ENCODE assay signal across 1 cellular context in the genomic region with DNA sequence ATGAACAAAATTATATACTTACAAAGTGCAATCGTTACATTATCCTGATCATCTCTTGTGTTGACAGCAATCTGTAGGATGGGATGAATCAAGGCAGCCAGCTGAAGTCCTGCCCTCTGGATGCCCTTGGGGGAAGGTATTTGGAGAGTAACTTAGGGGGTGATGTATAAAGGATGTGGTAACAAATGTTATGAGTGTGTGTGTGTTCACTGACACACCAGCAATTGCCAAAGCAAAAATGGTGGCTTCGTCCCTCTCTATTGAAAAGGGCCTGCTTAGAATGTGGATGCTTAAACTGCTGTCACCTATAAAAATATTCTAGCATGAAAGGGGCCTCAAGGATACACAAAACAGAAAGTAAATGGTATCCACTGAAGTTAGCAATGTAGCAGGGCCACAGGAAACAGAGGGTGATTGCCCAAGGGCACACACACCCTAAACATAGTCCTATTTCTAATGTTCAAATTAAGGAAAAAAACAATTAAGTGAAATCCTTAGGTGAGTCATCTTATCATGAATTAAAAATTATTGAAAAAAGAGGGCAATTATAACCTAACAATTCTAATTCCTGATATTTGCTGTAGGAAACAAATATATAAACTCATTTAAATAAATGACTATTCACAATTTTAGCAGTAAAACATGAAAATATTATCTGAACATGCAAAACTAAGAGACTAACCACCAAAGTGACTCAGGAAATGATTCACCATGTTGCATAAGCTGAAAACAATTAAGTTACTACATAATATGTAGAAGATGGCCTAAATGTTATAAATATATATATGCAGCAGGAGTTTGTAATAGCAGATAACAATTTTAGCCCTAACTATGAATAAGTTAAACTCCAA.
TF ChIP-seq lines count a peak whose summit lies in the region.

No MANE protein-coding gene starts in this region.

TF ChIP-seq in SK-N-SH treated with all-trans-retinoic acid at 6 μM for 48 hours, 23 proteins besides CTCF, POLR2A, EP300 and RAD21 (continued from another document):
- no peak for TF ChIP-seq TSHZ2 (CRISPR knock-in tag; IDR thresholded peaks at IDR 0.05)
TF ChIP-seq in SK-N-SH treated with all-trans-retinoic acid at 6 μM for 48 hours: peak in this region for 2.
